17 cellular contexts compared by ENCODE assay signal in the genomic region with DNA sequence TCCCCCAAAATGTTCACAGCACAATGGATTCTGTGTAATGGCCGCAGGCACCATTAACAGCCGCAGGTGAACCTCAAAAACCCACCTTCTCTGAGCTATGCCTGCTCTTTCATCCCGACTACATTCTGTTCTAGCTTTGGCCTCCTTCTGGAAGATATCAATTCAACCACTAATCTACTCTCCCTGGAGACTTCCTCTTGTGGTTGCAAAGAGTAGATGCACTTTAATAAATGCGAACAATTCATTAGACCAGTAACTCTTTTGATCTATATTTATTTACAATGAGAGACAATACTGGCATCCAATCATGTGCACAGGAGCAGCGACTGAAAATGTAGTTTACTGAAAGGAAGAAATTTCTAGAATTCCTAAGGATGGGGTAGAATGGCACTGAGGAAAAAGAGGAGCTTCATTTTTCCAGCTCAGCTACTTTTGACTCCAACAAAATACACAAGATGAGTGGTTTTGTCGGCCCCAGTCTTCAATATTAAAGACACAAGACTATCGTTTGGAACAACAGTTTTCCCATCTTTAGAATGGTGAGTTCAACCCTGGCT. TPM values are rescaled to one million over a fixed set of nuclear protein-coding genes. Genes with fewer than 3 reads are reported as not detected.
DNase-seq lines count a peak whose midpoint lies in the region; ATAC-seq and TF ChIP-seq lines count a peak whose summit lies in the region.
"Had no signal": no experiment of that assay in that cellular context is flagged by ENCODE, and none has a peak within 500 bp of the region (broad histone marks: within the 10 kb centered on the region; RNA-seq: fewer than 3 reads in every experiment).

No MANE protein-coding gene starts in this region.

- DNase-seq in NCI-H82 (lab: John Stamatoyannopoulos, UW) (peak; percentile 11), NCI-H82 treated with DMSO at 0.1 percent for 48 hours (lab: John Stamatoyannopoulos, UW; ENCODE audit: unreplicated experiment) (no peak), astrocyte of the hippocampus (ENCODE audit: low read depth, low spot score) (peak; percentile 37), left kidney (ENCODE audit: low read depth, low spot score) (peak; percentile 27), cerebellum (ENCODE audit: low spot score) (no peak), OCI-LY7 (ENCODE audit: low spot score) (no peak)
- DNase-seq: AML-193, Calu3, DND-41, GOT3, KBM-7, NCI-H1092, NCI-H146, NCI-H2081 treated with DMSO at 0.1 percent for 48 hours, PC-3 had no signal

- H3K4me3 ChIP-seq in OCI-LY7 (ENCODE audit: low read depth, low read length, poor library complexity, severe bottlenecking): no peak overlapping the region

- no peak overlapping the region for H2AFZ ChIP-seq in OCI-LY7 (ENCODE audit: low read length)

- intact Hi-C loops in OCI-LY7 (cut with micrococcal nuclease; ENCODE audit: unreplicated experiment): no loop called here

- BruUV-seq in OCI-LY7 (replicated peaks; lab: Mats Ljungman, UMichigan): no TSS peak

- no peaks in the 10 kb centered on the region for H3K79me2 ChIP-seq in OCI-LY7 (ENCODE audit: insufficient read depth, low read depth, low read length)

- H3K27ac ChIP-seq in OCI-LY7 (ENCODE audit: low read depth, low read length, poor library complexity, severe bottlenecking): no peak overlapping the region
- H3K27ac ChIP-seq: RWPE1 had no signal

- H3K4me1 ChIP-seq in OCI-LY7 (ENCODE audit: insufficient read depth, low read length, poor library complexity, severe bottlenecking): no peaks in the 10 kb centered on the region

- no peak for ATAC-seq in HG02588 (IDR thresholded peaks at IDR 0.05; ENCODE audit: unreplicated experiment)
- ATAC-seq: PC-3 had no signal

- no peak overlapping the region for H3K4me2 ChIP-seq in OCI-LY7 (ENCODE audit: low read length)

- no peaks in the 10 kb centered on the region for H3K36me3 ChIP-seq in OCI-LY7 (ENCODE audit: insufficient read depth, low read length)

- no peak for TF ChIP-seq CTCF in OCI-LY7 (conservative IDR thresholded peaks at IDR 0.05; ENCODE audit: low read length)

- no peaks in the 10 kb centered on the region for H3K9me2 ChIP-seq in OCI-LY7 (ENCODE audit: insufficient read depth, low read length)

- no peaks in the 10 kb centered on the region for H4K20me1 ChIP-seq in OCI-LY7 (ENCODE audit: insufficient read depth, low read length)

- CTCF ChIA-PET in OCI-LY7 (lab: Charles Lee; ENCODE audit: unreplicated experiment): no interaction called here

- H3K9me3 ChIP-seq in OCI-LY7 (ENCODE audit: low read length): no peaks in the 10 kb centered on the region

- POLR2A ChIA-PET in OCI-LY7 (lab: Charles Lee): no interaction called here

RNA-seq across cellular contexts. Expression of a gene that starts 5.3 kb away (rescaled TPM):
- total RNA-seq in cerebellum (44.9 TPM), OCI-LY7 (2022) (not detected in 2 replicates)
- under 0.01 and 0.03 TPM in 2 replicates for total RNA-seq in OCI-LY7 (2014; rRNA removed; shearing (Covaris generic))
- total RNA-seq: PC-3 had no signal

Comparison
In these comparisons a context has a peak if more than half of its experiments do, and no peak if none do; other contexts are left out.
1. DNase-seq: peak in NCI-H82 (single experiment), astrocyte of the hippocampus (single experiment) and left kidney (single experiment); none in NCI-H82 treated with DMSO at 0.1 percent for 48 hours (single experiment), cerebellum (single experiment) and OCI-LY7 (single experiment).
2. RNA of a gene that starts 5.3 kb away (total RNA-seq): 44.9 TPM in cerebellum (single experiment); under 0.01 to 0.03 TPM in OCI-LY7; every median in the first group is over 10 times any median in the second.